Comparison of ENCODE assay signal across 1 cellular context in the genomic region with DNA sequence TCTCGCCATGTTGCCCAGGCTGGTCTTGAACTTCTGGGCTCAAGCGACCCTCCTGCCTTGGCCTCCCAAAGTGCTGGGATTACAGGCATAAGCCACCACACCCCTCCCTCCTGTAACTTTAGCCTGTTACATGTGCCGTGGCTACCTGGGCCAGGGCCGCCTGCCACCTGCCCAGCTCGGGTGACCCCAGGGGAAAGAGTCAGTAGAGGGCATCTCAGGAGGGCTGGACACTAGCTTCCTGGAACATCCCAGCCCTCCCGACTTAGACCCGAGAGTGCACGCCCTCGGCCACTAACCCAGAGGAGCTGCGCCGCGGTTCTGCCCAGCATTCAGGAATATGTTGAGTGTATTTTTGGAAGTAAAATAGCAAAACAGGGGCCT.
TF ChIP-seq lines count a peak whose summit lies in the region.

No MANE protein-coding gene starts in this region.

TF ChIP-seq in HepG2, 621 proteins besides CTCF, POLR2A, EP300 and RAD21:
- 0 out of 2 replicates have a peak, but pooled peaks have one; percentile 0 for TF ChIP-seq NRL (CRISPR knock-in tag; IDR thresholded peaks at IDR 0.05; ENCODE audit: borderline replicate concordance)
- TF ChIP-seq, protein P1, sequence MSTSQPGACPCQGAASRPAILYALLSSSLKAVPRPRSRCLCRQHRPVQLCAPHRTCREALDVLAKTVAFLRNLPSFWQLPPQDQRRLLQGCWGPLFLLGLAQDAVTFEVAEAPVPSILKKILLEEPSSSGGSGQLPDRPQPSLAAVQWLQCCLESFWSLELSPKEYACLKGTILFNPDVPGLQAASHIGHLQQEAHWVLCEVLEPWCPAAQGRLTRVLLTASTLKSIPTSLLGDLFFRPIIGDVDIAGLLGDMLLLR (CRISPR knock-in tag; IDR thresholded peaks at IDR 0.05) = no peak
- TF ChIP-seq, protein P2, sequence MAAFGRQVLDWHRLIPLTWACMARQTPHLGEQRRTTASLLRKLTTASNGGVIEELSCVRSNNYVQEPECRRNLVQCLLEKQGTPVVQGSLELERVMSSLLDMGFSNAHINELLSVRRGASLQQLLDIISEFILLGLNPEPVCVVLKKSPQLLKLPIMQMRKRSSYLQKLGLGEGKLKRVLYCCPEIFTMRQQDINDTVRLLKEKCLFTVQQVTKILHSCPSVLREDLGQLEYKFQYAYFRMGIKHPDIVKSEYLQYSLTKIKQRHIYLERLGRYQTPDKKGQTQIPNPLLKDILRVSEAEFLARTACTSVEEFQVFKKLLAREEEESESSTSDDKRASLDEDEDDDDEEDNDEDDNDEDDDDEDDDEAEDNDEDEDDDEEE (CRISPR knock-in tag; IDR thresholded peaks at IDR 0.05) = 0 out of 2 replicates have a peak, but pooled peaks have one; percentile 16
- TF ChIP-seq ZNF225 (CRISPR knock-in tag; IDR thresholded peaks at IDR 0.05) = 0 out of 2 replicates have a peak, but pooled peaks have one; percentile 23
- TF ChIP-seq, protein P3, sequence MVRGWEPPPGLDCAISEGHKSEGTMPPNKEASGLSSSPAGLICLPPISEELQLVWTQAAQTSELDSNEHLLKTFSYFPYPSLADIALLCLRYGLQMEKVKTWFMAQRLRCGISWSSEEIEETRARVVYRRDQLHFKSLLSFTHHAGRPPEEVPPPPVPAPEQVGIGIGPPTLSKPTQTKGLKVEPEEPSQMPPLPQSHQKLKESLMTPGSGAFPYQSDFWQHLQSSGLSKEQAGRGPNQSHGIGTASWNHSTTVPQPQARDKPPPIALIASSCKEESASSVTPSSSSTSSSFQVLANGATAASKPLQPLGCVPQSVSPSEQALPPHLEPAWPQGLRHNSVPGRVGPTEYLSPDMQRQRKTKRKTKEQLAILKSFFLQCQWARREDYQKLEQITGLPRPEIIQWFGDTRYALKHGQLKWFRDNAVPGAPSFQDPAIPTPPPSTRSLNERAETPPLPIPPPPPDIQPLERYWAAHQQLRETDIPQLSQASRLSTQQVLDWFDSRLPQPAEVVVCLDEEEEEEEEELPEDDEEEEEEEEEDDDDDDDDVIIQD (CRISPR knock-in tag; IDR thresholded peaks at IDR 0.05; ENCODE audit: low read depth) = no peak
- TF ChIP-seq SOX13 (IDR thresholded peaks at IDR 0.05) = no peak
- no peak for TF ChIP-seq SOX13 (CRISPR knock-in tag; conservative IDR thresholded peaks at IDR 0.05 in 1 of 2, IDR thresholded peaks at IDR 0.05 in 1 of 2)
